ENCODE assay signal across 26 cellular contexts in the genomic region with DNA sequence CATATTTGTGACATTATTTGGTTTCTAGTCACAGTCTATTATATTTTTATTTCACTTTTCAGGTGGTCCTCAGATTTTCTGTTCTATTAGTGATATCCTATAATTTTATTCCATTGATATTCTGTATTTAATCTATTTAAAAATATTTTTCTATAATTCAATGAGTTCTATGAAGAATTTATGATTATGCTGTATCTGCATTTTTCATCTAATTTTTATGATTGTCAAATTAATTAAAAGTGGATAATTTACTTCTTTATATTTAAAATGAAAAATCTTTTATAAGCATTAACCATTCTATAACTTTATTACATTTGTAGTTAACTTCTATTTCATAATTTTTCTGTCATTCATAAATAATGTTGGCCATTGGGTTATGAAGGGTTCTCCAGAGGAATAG.
"Had no signal": no experiment of that assay in that cellular context is flagged by ENCODE, and none has a peak within 500 bp of the region (broad histone marks: within the 10 kb centered on the region; RNA-seq: fewer than 3 reads in every experiment).

No MANE protein-coding gene starts in this region.

- H3K9ac ChIP-seq: neural progenitor cell had no signal

- H3K4me2 ChIP-seq: neural progenitor cell had no signal

- H3K27me3 ChIP-seq: neural progenitor cell, neutrophil, right atrium auricular region, right lobe of liver, stomach, testis, thyroid gland, transverse colon, upper lobe of left lung, vagina had no signal

- H3K4me1 ChIP-seq: left ventricle myocardium inferior, neural progenitor cell, right atrium auricular region, right lobe of liver, stomach, testis, thyroid gland, transverse colon, upper lobe of left lung, vagina had no signal

- FAIRE-seq: islet of Langerhans had no signal

- H2AFZ ChIP-seq: neural progenitor cell had no signal

- H3K27ac ChIP-seq: left ventricle myocardium inferior, neural progenitor cell, neutrophil, right atrium auricular region, right lobe of liver, stomach, testis, thyroid gland, transverse colon, upper lobe of left lung, vagina had no signal

- ATAC-seq: natural killer cell; right lobe of liver; stimulated activated naive B cell treated with anti-CD40 and anti-IgM and Interleukin-4, amounts not matched to agents 10 μg/mL and 1 μg/mL and 100 μg/mL, for 72 hours; stimulated activated naive CD8-positive, alpha-beta T cell treated with anti-CD3 and anti-CD28 coated beads, Interleukin-15, Interleukin-2, amounts not matched to agents 100 U/mL and 50 U/mL, for 24 hours had no signal

- H3K36me3 ChIP-seq: left ventricle myocardium inferior, neural progenitor cell, neutrophil, right atrium auricular region, right lobe of liver, stomach, thyroid gland, transverse colon, upper lobe of left lung, vagina had no signal

- H3K4me3 ChIP-seq: left ventricle myocardium inferior, lung, neural progenitor cell, right atrium auricular region, right lobe of liver, stomach, testis, thyroid gland, transverse colon, upper lobe of left lung, vagina had no signal

- H3K9me3 ChIP-seq: left ventricle myocardium inferior, neutrophil, right atrium auricular region, right lobe of liver, stomach, testis, thyroid gland, transverse colon, upper lobe of left lung, vagina had no signal

- DNase-seq: hypothalamus; immature natural killer cell; left ventricle myocardium inferior; mesendoderm; naive B cell; natural killer cell; nephron progenitor cell; occipital lobe; right lobe of liver; stimulated activated CD4-positive, alpha-beta T cell treated with anti-CD3 and anti-CD28 coated beads, Interleukin-12 subunit alpha, Interleukin-12 subunit beta, amount 100 ng/mL, for 4 hours; stimulated activated CD4-positive, alpha-beta T cell treated with anti-CD3 and anti-CD28 coated beads, Interleukin-15, amount 100 ng/mL, for 24 hours; stimulated activated CD4-positive, alpha-beta T cell treated with anti-CD3 and anti-CD28 coated beads, Interleukin-2, amount 100 ng/mL, for 24 hours; stimulated activated CD4-positive, alpha-beta T cell treated with anti-CD3 and anti-CD28 coated beads, Interleukin-4, amount 100 ng/mL, for 1 hour; stimulated activated naive B cell treated with anti-CD40 and anti-IgM and Interleukin-4, amounts not matched to agents 10 μg/mL and 1 μg/mL and 100 μg/mL, for 72 hours; stimulated activated naive CD8-positive, alpha-beta T cell treated with anti-CD3 and anti-CD28 coated beads, Interleukin-15, Interleukin-2, amounts not matched to agents 100 U/mL and 50 U/mL, for 24 hours; stomach; testis; thyroid gland; transverse colon; upper lobe of left lung had no signal
